26 cellular contexts compared by ENCODE assay signal in the genomic region with DNA sequence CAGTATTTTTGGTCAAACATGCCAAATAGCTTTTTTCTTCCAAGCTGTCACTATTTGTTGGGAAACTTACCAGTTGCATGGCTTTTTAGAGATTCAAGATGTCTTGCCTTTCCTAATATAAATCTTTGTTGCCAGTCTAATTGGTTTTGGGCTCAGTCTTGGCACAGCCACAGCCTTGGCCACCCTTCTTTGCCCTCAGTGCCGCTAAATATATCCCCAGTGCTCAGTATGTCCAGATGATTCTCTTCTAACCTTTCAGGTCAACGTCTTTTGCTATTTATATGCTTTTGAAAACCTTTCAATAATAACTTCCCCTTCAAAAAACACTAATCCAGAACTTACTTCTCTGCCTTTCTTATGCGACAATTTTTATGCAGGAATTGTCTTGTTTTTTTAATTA.
"Had no signal": no experiment of that assay in that cellular context is flagged by ENCODE, and none has a peak within 500 bp of the region (broad histone marks: within the 10 kb centered on the region; RNA-seq: fewer than 3 reads in every experiment).

No MANE protein-coding gene starts in this region.

- H3K27me3 ChIP-seq: pancreas, tibial nerve, uterus had no signal

- H3K4me1 Mint-ChIP-seq: immature natural killer cell; nephron; neural crest cell; stimulated activated memory B cell treated with anti-CD40 and anti-IgM and Interleukin-4, amounts not matched to agents 10 μg/mL and 1 μg/mL and 100 μg/mL, for 72 hours; stimulated activated naive CD8-positive, alpha-beta T cell treated with anti-CD3 and anti-CD28 coated beads, Interleukin-15, amount 100 ng/mL, for 72 hours had no signal

- H3K27ac Mint-ChIP-seq: immature natural killer cell; naive thymus-derived CD8-positive, alpha-beta T cell; nephron; stimulated activated memory B cell treated with anti-CD40 and anti-IgM and Interleukin-4, amounts not matched to agents 10 μg/mL and 1 μg/mL and 100 μg/mL, for 72 hours; type B pancreatic cell had no signal

- ATAC-seq: lower lobe of right lung; naive thymus-derived CD8-positive, alpha-beta T cell; pancreas; sciatic nerve; stimulated activated memory B cell treated with anti-CD40 and anti-IgM and Interleukin-4, amounts not matched to agents 10 μg/mL and 1 μg/mL and 100 μg/mL, for 72 hours; stimulated activated naive CD8-positive, alpha-beta T cell treated with anti-CD3 and anti-CD28 coated beads, Interleukin-15, amount 100 ng/mL, for 72 hours had no signal

- H3K36me3 ChIP-seq: lower lobe of right lung, pancreas, prostate gland, tibial nerve, uterus had no signal

- H3K4me3 ChIP-seq: lower lobe of right lung, pancreas, prostate gland, smooth muscle cell, tibial nerve, uterus had no signal

- H3K4me3 Mint-ChIP-seq: immature natural killer cell; naive thymus-derived CD8-positive, alpha-beta T cell; nephron; neural crest cell; stimulated activated memory B cell treated with anti-CD40 and anti-IgM and Interleukin-4, amounts not matched to agents 10 μg/mL and 1 μg/mL and 100 μg/mL, for 72 hours; stimulated activated naive CD8-positive, alpha-beta T cell treated with anti-CD3 and anti-CD28 coated beads, Interleukin-15, amount 100 ng/mL, for 72 hours; type B pancreatic cell had no signal

- H3K4me1 ChIP-seq: lower lobe of right lung, pancreas, prostate gland, tibial nerve, uterus had no signal

- H3K9me3 ChIP-seq: lower lobe of right lung, pancreas, prostate gland, tibial nerve, uterus had no signal

- H3K27ac ChIP-seq: lower lobe of right lung, pancreas, prostate gland, tibial nerve, uterus had no signal

- H3K36me3 Mint-ChIP-seq: immature natural killer cell; naive thymus-derived CD8-positive, alpha-beta T cell; stimulated activated memory B cell treated with anti-CD40 and anti-IgM and Interleukin-4, amounts not matched to agents 10 μg/mL and 1 μg/mL and 100 μg/mL, for 72 hours; type B pancreatic cell had no signal

- DNase-seq: hypothalamus; immature natural killer cell; kidney; lower lobe of right lung; mammary epithelial cell; mesenchymal stem cell; naive thymus-derived CD8-positive, alpha-beta T cell; nucleus accumbens; pancreas; posterior cingulate gyrus; stimulated activated CD4-positive, alpha-beta T cell treated with anti-CD3 and anti-CD28 coated beads, Interleukin-1b, Interleukin-23, amount 100 ng/mL, for 48 hours; stimulated activated CD4-positive, alpha-beta T cell treated with anti-CD3 and anti-CD28 coated beads, Interleukin-2, amount 100 ng/mL, for 48 hours; stimulated activated CD4-positive, alpha-beta T cell treated with anti-CD3 and anti-CD28 coated beads, Interleukin-4, amount 100 ng/mL, for 4 hours; stimulated activated CD8-positive, alpha-beta memory T cell treated with anti-CD3 and anti-CD28 coated beads, Interleukin-4, amount 100 ng/mL, for 48 hours; stimulated activated naive CD4-positive, alpha-beta T cell treated with Interleukin-2 at 50 U/mL for 16 hours; stimulated activated naive CD8-positive, alpha-beta T cell treated with anti-CD3 and anti-CD28 coated beads, Interleukin-15, amount 100 ng/mL, for 72 hours; substantia nigra; uterus had no signal

- H3K27me3 Mint-ChIP-seq: stimulated activated memory B cell treated with anti-CD40 and anti-IgM and Interleukin-4, amounts not matched to agents 10 μg/mL and 1 μg/mL and 100 μg/mL, for 72 hours had no signal
